ENCODE assay signal across 20 cellular contexts in the genomic region with DNA sequence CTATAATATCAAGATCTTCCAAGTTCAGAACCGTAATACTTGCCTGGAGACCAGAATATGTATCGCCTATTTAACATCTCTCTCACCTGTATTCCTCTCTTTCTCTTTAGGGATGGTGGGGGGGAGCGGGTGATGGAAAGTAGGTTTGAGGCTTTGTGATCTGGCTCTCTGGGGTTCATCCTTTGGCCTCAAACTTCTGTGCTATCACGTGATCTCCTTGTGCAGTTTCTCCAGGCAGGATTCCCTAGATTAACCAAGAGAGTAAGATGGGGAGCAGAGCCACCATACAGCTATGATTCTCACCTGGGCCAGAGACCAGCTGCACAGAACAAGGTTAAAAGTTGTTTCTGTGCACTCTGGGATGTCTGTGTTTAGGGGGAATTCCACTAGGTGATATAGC. TPM values are rescaled to one million over a fixed set of nuclear protein-coding genes. Genes with fewer than 3 reads are reported as not detected.
"Had no signal": no experiment of that assay in that cellular context is flagged by ENCODE, and none has a peak within 500 bp of the region (broad histone marks: within the 10 kb centered on the region; RNA-seq: fewer than 3 reads in every experiment).

No MANE protein-coding gene starts in this region.

- ATAC-seq: activated CD8-positive, alpha-beta T cell treated with anti-CD3 and anti-CD28 coated beads for 36 hours; activated T-cell treated with anti-CD3 and anti-CD28 coated beads, Interleukin-2, amount 50 U/mL, for 72 hours; activated T-helper 17 cell treated with anti-CD3 and anti-CD28 coated beads, Interleukin-2, amount 50 U/mL, for 72 hours had no signal

- H3K9me3 Mint-ChIP-seq: activated B cell treated with CpG ODN at 0.5 μM for 24 hours; activated CD4-positive, alpha-beta memory T cell treated with anti-CD3 and anti-CD28 coated beads for 36 hours; activated CD4-positive, alpha-beta T cell treated with anti-CD3 and anti-CD28 coated beads, Interleukin-2, amount 10 ng/mL, durations not matched to agents 24 days and 14 days; activated CD8-positive, alpha-beta T cell treated with anti-CD3 and anti-CD28 coated beads for 36 hours; activated naive CD4-positive, alpha-beta T cell treated with anti-CD3 and anti-CD28 coated beads for 36 hours; activated naive CD4-positive, alpha-beta T cell treated with anti-CD3 and anti-CD28 coated beads, Interleukin-2, amount 50 U/mL, for 72 hours; activated naive CD8-positive, alpha-beta T cell treated with anti-CD3 and anti-CD28 coated beads for 36 hours; activated T-cell treated with anti-CD3 and anti-CD28 coated beads, Interleukin-2, amount 50 U/mL, for 4 hours; activated T-cell treated with anti-CD3 and anti-CD28 coated beads, Interleukin-2, amount 50 U/mL, for 72 hours; activated T-helper 1 cell treated with anti-CD3 and anti-CD28 coated beads, Interleukin-12 subunit alpha, Interleukin-12 subunit beta, Interleukin-2, Interleukin-4 antibody, amounts not matched to agents 30 ng/mL and 10 ng/mL and 1 ng/mL, durations not matched to agents 14 hours and 24 hours and 36 hours; activated T-helper 17 cell treated with anti-CD3 and anti-CD28 coated beads, Interleukin-2, amount 50 U/mL, for 72 hours; T-helper 1 cell treated with Interleukin-12 subunit alpha and Interleukin-12 subunit beta and Interleukin-4 antibody, amounts not matched to agents 30 μg/mL and 1 μg/mL, for 36 hours; T-helper 2 cell treated with Interferon-gamma antibody and Interleukin-4, amounts not matched to agents 5 μg/mL and 100 μg/mL, for 36 hours had no signal

- H3K9me3 ChIP-seq: adrenal gland, body of pancreas, breast epithelium had no signal

- H3K27ac Mint-ChIP-seq: activated B cell treated with CpG ODN at 0.5 μM for 24 hours; activated CD4-positive, alpha-beta memory T cell treated with anti-CD3 and anti-CD28 coated beads for 36 hours; activated CD4-positive, alpha-beta T cell treated with anti-CD3 and anti-CD28 coated beads, Interleukin-2, amount 10 ng/mL, durations not matched to agents 24 days and 14 days; activated CD8-positive, alpha-beta T cell treated with anti-CD3 and anti-CD28 coated beads for 36 hours; activated naive CD4-positive, alpha-beta T cell treated with anti-CD3 and anti-CD28 coated beads for 36 hours; activated naive CD4-positive, alpha-beta T cell treated with anti-CD3 and anti-CD28 coated beads, Interleukin-2, amount 50 U/mL, for 72 hours; activated naive CD8-positive, alpha-beta T cell treated with anti-CD3 and anti-CD28 coated beads for 36 hours; activated T-cell treated with anti-CD3 and anti-CD28 coated beads, Interleukin-2, amount 50 U/mL, for 72 hours; activated T-helper 1 cell treated with anti-CD3 and anti-CD28 coated beads, Interleukin-12 subunit alpha, Interleukin-12 subunit beta, Interleukin-2, Interleukin-4 antibody, amounts not matched to agents 30 ng/mL and 10 ng/mL and 1 ng/mL, durations not matched to agents 14 hours and 24 hours and 36 hours; activated T-helper 17 cell treated with anti-CD3 and anti-CD28 coated beads, Interleukin-2, amount 50 U/mL, for 72 hours; T-helper 1 cell treated with Interleukin-12 subunit alpha and Interleukin-12 subunit beta and Interleukin-4 antibody, amounts not matched to agents 30 μg/mL and 1 μg/mL, for 36 hours; T-helper 2 cell treated with Interferon-gamma antibody and Interleukin-4, amounts not matched to agents 5 μg/mL and 100 μg/mL, for 36 hours had no signal

- H3K4me3 Mint-ChIP-seq: activated B cell treated with CpG ODN at 0.5 μM for 24 hours; activated CD4-positive, alpha-beta memory T cell treated with anti-CD3 and anti-CD28 coated beads for 36 hours; activated CD4-positive, alpha-beta T cell treated with anti-CD3 and anti-CD28 coated beads, Interleukin-2, amount 10 ng/mL, durations not matched to agents 24 days and 14 days; activated CD8-positive, alpha-beta T cell treated with anti-CD3 and anti-CD28 coated beads for 36 hours; activated naive CD4-positive, alpha-beta T cell treated with anti-CD3 and anti-CD28 coated beads for 36 hours; activated naive CD8-positive, alpha-beta T cell treated with anti-CD3 and anti-CD28 coated beads for 36 hours; activated T-cell treated with anti-CD3 and anti-CD28 coated beads, Interleukin-2, amount 50 U/mL, for 4 hours; activated T-cell treated with anti-CD3 and anti-CD28 coated beads, Interleukin-2, amount 50 U/mL, for 72 hours; activated T-helper 1 cell treated with anti-CD3 and anti-CD28 coated beads, Interleukin-12 subunit alpha, Interleukin-12 subunit beta, Interleukin-2, Interleukin-4 antibody, amounts not matched to agents 30 ng/mL and 10 ng/mL and 1 ng/mL, durations not matched to agents 14 hours and 24 hours and 36 hours; activated T-helper 17 cell treated with anti-CD3 and anti-CD28 coated beads, Interleukin-2, amount 50 U/mL, for 72 hours; T-helper 1 cell treated with Interleukin-12 subunit alpha and Interleukin-12 subunit beta and Interleukin-4 antibody, amounts not matched to agents 30 μg/mL and 1 μg/mL, for 36 hours; T-helper 2 cell treated with Interferon-gamma antibody and Interleukin-4, amounts not matched to agents 5 μg/mL and 100 μg/mL, for 36 hours had no signal

- H3K36me3 ChIP-seq: adrenal gland, brain microvascular endothelial cell, breast epithelium had no signal

- H3K4me3 ChIP-seq: adrenal gland, body of pancreas, breast epithelium had no signal

- H3K4me1 ChIP-seq: adrenal gland, body of pancreas, breast epithelium had no signal

- H3K27ac ChIP-seq: adrenal gland, body of pancreas, brain microvascular endothelial cell, breast epithelium, VCaP had no signal

- H3K36me3 Mint-ChIP-seq: activated CD4-positive, alpha-beta memory T cell treated with anti-CD3 and anti-CD28 coated beads for 36 hours; activated naive CD4-positive, alpha-beta T cell treated with anti-CD3 and anti-CD28 coated beads, Interleukin-2, amount 50 U/mL, for 72 hours; activated naive CD8-positive, alpha-beta T cell treated with anti-CD3 and anti-CD28 coated beads for 36 hours had no signal

- H3K27me3 ChIP-seq: adrenal gland, body of pancreas, brain microvascular endothelial cell, breast epithelium had no signal

- H3K4me1 Mint-ChIP-seq: activated B cell treated with CpG ODN at 0.5 μM for 24 hours; activated CD4-positive, alpha-beta T cell treated with anti-CD3 and anti-CD28 coated beads, Interleukin-2, amount 10 ng/mL, durations not matched to agents 24 days and 14 days; activated T-helper 17 cell treated with anti-CD3 and anti-CD28 coated beads, Interleukin-2, amount 50 U/mL, for 72 hours had no signal

- FAIRE-seq: astrocyte had no signal

RNA-seq across cellular contexts. Expression of gene TMEM100, which starts 5.2 kb away (rescaled TPM):
- total RNA-seq: activated B cell treated with CpG ODN at 0.5 μM for 24 hours; activated CD4-positive, alpha-beta memory T cell treated with anti-CD3 and anti-CD28 coated beads for 36 hours; activated CD4-positive, alpha-beta T cell treated with anti-CD3 and anti-CD28 coated beads, Interleukin-2, amount 10 ng/mL, durations not matched to agents 24 days and 14 days; activated CD8-positive, alpha-beta memory T cell treated with anti-CD3 and anti-CD28 coated beads for 36 hours; activated CD8-positive, alpha-beta T cell treated with anti-CD3 and anti-CD28 coated beads for 36 hours; activated naive CD4-positive, alpha-beta T cell treated with anti-CD3 and anti-CD28 coated beads for 36 hours; activated naive CD4-positive, alpha-beta T cell treated with anti-CD3 and anti-CD28 coated beads, Interleukin-2, amount 50 U/mL, for 72 hours; activated naive CD8-positive, alpha-beta T cell treated with anti-CD3 and anti-CD28 coated beads for 36 hours; activated T-cell treated with anti-CD3 and anti-CD28 coated beads, Interleukin-2, amount 50 U/mL, for 4 hours; activated T-cell treated with anti-CD3 and anti-CD28 coated beads, Interleukin-2, amount 50 U/mL, for 72 hours; activated T-helper 1 cell treated with anti-CD3 and anti-CD28 coated beads, Interleukin-12 subunit alpha, Interleukin-12 subunit beta, Interleukin-2, Interleukin-4 antibody, amounts not matched to agents 30 ng/mL and 10 ng/mL and 1 ng/mL, durations not matched to agents 14 hours and 24 hours and 36 hours; activated T-helper 17 cell treated with anti-CD3 and anti-CD28 coated beads, Interleukin-2, amount 50 U/mL, for 72 hours had no signal
